ENCODE assay signal across 1 cellular context in genomic region chr3:133832802-133833144, GRCh38.
TF ChIP-seq lines count a peak whose summit lies in the region.

No MANE protein-coding gene starts in this region.

TF ChIP-seq in H1, 55 proteins besides CTCF, POLR2A, EP300 and RAD21:
- TF ChIP-seq NANOG (IDR thresholded peaks at IDR 0.05; ENCODE audit: insufficient read depth, low read depth, low read length, poor library complexity, severe bottlenecking), result no peak
- no peak for TF ChIP-seq E2F6 (IDR thresholded peaks at IDR 0.05)
- no peak for TF ChIP-seq KDM1A (IDR thresholded peaks at IDR 0.05; ENCODE audit: borderline replicate concordance, low read length)
- TF ChIP-seq RXRA (IDR thresholded peaks at IDR 0.05; ENCODE audit: insufficient read depth, low read depth, low read length), result no peak
- no peak for TF ChIP-seq NRF1 (IDR thresholded peaks at IDR 0.05; ENCODE audit: low read depth, low read length)
